Comparison of ENCODE assay signal across 1 cellular context in the genomic region with DNA sequence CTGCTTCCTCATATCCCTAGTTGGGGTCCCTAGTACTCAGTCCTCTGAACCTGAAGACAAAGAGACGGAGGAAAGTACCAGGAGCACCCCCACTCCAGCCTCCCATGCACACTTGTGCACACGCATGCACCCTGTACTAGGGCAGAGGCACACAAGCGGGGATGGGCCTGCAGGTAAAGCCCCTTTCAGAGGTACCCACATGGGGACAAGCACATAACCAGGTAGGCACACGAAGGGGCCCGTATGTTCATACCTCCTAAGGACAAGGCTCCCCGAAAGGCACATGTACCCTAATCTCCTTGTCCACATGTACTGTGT.
TF ChIP-seq lines count a peak whose summit lies in the region.

No MANE protein-coding gene starts in this region.

TF ChIP-seq in H1, 55 proteins besides CTCF, POLR2A, EP300 and RAD21:
- TF ChIP-seq GABPA (IDR thresholded peaks at IDR 0.05; ENCODE audit: borderline replicate concordance, insufficient read depth, low read length), result no peak
- no peak for TF ChIP-seq SIN3A (conservative IDR thresholded peaks at IDR 0.05 in 1 of 2, IDR thresholded peaks at IDR 0.05 in 1 of 2; ENCODE audit: low read depth in 1 of 2, low read length in 2 of 2)
- TF ChIP-seq POU5F1 (IDR thresholded peaks at IDR 0.05; ENCODE audit: low read depth, low read length), result no peak
- TF ChIP-seq ZNF274 (IDR thresholded peaks at IDR 0.05; ENCODE audit: borderline replicate concordance, extremely low read depth, low read length), result no peak
- TF ChIP-seq HDAC2 (IDR thresholded peaks at IDR 0.05; ENCODE audit: borderline replicate concordance in 1 of 2, low read depth in 2 of 2, low read length in 2 of 2), result no peak
- no peak for TF ChIP-seq TBP (IDR thresholded peaks at IDR 0.05; ENCODE audit: low read depth, low read length)
- TF ChIP-seq SP2 (IDR thresholded peaks at IDR 0.05; ENCODE audit: low read length), result no peak
- no peak for TF ChIP-seq ASH2L (IDR thresholded peaks at IDR 0.05; ENCODE audit: low read length)
- no peak for TF ChIP-seq FOSL1 (IDR thresholded peaks at IDR 0.05; ENCODE audit: insufficient read depth, low read depth, low read length)
- no peak for TF ChIP-seq TEAD4 (IDR thresholded peaks at IDR 0.05; ENCODE audit: low read depth, low read length)
- TF ChIP-seq SIRT6 (IDR thresholded peaks at IDR 0.05; ENCODE audit: low read length), result no peak
- no peak for TF ChIP-seq HDAC6 (IDR thresholded peaks at IDR 0.05; ENCODE audit: low read depth, low read length)
- no peak for TF ChIP-seq SP4 (IDR thresholded peaks at IDR 0.05; ENCODE audit: low read length)
- TF ChIP-seq RBBP5 (IDR thresholded peaks at IDR 0.05; ENCODE audit: borderline replicate concordance, low read depth, low read length), result no peak
